ENCODE assay signal across 13 cellular contexts in genomic region chr1:159077657-159077961, GRCh38. TPM values are rescaled to one million over a fixed set of nuclear protein-coding genes. Genes with fewer than 3 reads are reported as not detected.
DNase-seq lines count a peak whose midpoint lies in the region; ATAC-seq, FAIRE-seq and TF ChIP-seq lines count a peak whose summit lies in the region.
"Had no signal": no experiment of that assay in that cellular context is flagged by ENCODE, and none has a peak within 500 bp of the region (broad histone marks: within the 10 kb centered on the region; RNA-seq: fewer than 3 reads in every experiment).

No MANE protein-coding gene starts in this region.

- H3K27ac Mint-ChIP-seq in activated naive CD4-positive, alpha-beta T cell treated with anti-CD3 and anti-CD28 coated beads, Interleukin-2, amount 10 ng/mL, durations not matched to agents 7 days and 5 days: peak overlapping the region; percentile 99

- H2AFZ ChIP-seq in PC-3 (ENCODE audit: low read length): peak overlapping the region; percentile 56

- intact Hi-C loops in PC-3 (cut with micrococcal nuclease): loop anchor here (10.0 kb wide), 1 partner anchor 543 kb away; no protein-coding TSS in a partner anchor
- intact Hi-C loops in stomach (cut with DNase I; ENCODE audit: low total_unique reads): loop anchor here (10.0 kb wide), 1 partner anchor 873 kb away; no protein-coding TSS in a partner anchor

- H3K4me2 ChIP-seq in PC-3 (ENCODE audit: low read length): 0 out of 2 replicates have a peak overlapping the region, but pooled peaks have one; percentile 53

- CTCF ChIA-PET in activated naive CD4-positive, alpha-beta T cell treated with anti-CD3 and anti-CD28 coated beads, Interleukin-2, amount 10 ng/mL, durations not matched to agents 7 days and 5 days (lab: Charles Lee): interaction anchor here (1.3 to 4.1 kb wide), 3 partner anchors 11 to 79 kb away, joined by 3 to 36 read pairs (median 8); no protein-coding TSS in a partner anchor
- CTCF ChIA-PET in PC-3 (lab: Charles Lee): no interaction called here

- H3K27me3 Mint-ChIP-seq in activated naive CD4-positive, alpha-beta T cell treated with anti-CD3 and anti-CD28 coated beads, Interleukin-2, amount 10 ng/mL, durations not matched to agents 7 days and 5 days: peaks cover 4% of the 10 kb centered on the region

- H3K4me1 ChIP-seq in PC-3 (ENCODE audit: insufficient read depth, low read length): peaks cover 6% of the 10 kb centered on the region
- peaks cover 16% of the 10 kb centered on the region for H3K4me1 ChIP-seq in effector memory CD4-positive, alpha-beta T cell (ENCODE audit: control insufficient read depth, insufficient read depth, low read length, poor library complexity, severe bottlenecking)
- no peaks in the 10 kb centered on the region for H3K4me1 ChIP-seq in stomach

- H3K27me3 ChIP-seq in PC-3 (ENCODE audit: low read length): peaks cover 48% of the 10 kb centered on the region
- H3K27me3 ChIP-seq in effector memory CD4-positive, alpha-beta T cell (replicated peaks; ENCODE audit: control insufficient read depth, insufficient read depth, low read length, poor library complexity, severe bottlenecking): no peaks in the 10 kb centered on the region
- no peaks in the 10 kb centered on the region for H3K27me3 ChIP-seq in stomach
- H3K27me3 ChIP-seq: brain microvascular endothelial cell had no signal

- no peak overlapping the region for H3K27ac ChIP-seq in PC-3 (ENCODE audit: low read length)
- peak overlapping the region; percentile 84 for H3K27ac ChIP-seq in effector memory CD4-positive, alpha-beta T cell (ENCODE audit: insufficient read depth, low read length, poor library complexity, severe bottlenecking)
- peak overlapping the region in 4 of 5 donors; percentile 6 to 84 (median 58) for H3K27ac ChIP-seq in stomach
- H3K27ac ChIP-seq: brain microvascular endothelial cell had no signal

- no peaks in the 10 kb centered on the region for H3K9me3 Mint-ChIP-seq in activated naive CD4-positive, alpha-beta T cell treated with anti-CD3 and anti-CD28 coated beads, Interleukin-2, amount 10 ng/mL, durations not matched to agents 7 days and 5 days

- no peaks in the 10 kb centered on the region for H3K36me3 Mint-ChIP-seq in activated naive CD4-positive, alpha-beta T cell treated with anti-CD3 and anti-CD28 coated beads, Interleukin-2, amount 10 ng/mL, durations not matched to agents 7 days and 5 days

- no peak for DNase-seq in activated naive CD4-positive, alpha-beta T cell treated with anti-CD3 and anti-CD28 coated beads, Interleukin-2, amount 10 ng/mL, durations not matched to agents 7 days and 5 days
- no peak for DNase-seq in activated naive CD4-positive, alpha-beta T cell treated with anti-CD3 and anti-CD28 coated beads, Interleukin-2, amount 50 U/mL, for 16 hours
- DNase-seq in PC-3: no peak
- DNase-seq in effector memory CD4-positive, alpha-beta T cell: no peak
- DNase-seq in stomach: no peak
- DNase-seq in stimulated activated CD4-positive, alpha-beta T cell treated with anti-CD3 and anti-CD28 coated beads, Interleukin-2, amount 100 ng/mL, for 48 hours: no peak
- no peak for DNase-seq in HTR-8/SVneo (ENCODE audit: insufficient read length, low spot score)
- DNase-seq: brain microvascular endothelial cell, DMS53, NCI-H187, NCI-H748 treated with DMSO at 0.1 percent for 48 hours had no signal

- no peaks in the 10 kb centered on the region for H4K20me1 ChIP-seq in PC-3 (ENCODE audit: low read length)

- H3K36me3 ChIP-seq in PC-3 (ENCODE audit: low read depth, low read length) (no peaks in the 10 kb centered on the region), stomach (no peaks in the 10 kb centered on the region)
- no peaks in the 10 kb centered on the region for H3K36me3 ChIP-seq in effector memory CD4-positive, alpha-beta T cell (ENCODE audit: control insufficient read depth, insufficient read depth, low read length)
- H3K36me3 ChIP-seq: brain microvascular endothelial cell had no signal

- POLR2A ChIA-PET in PC-3 (lab: Charles Lee; ENCODE audit: unreplicated experiment): no interaction called here

- no TSS peak for BruUV-seq in PC-3 (replicated peaks; lab: Mats Ljungman, UMichigan)

- no peak for TF ChIP-seq CTCF in PC-3 (conservative IDR thresholded peaks at IDR 0.05; ENCODE audit: low read depth, low read length)
- no peak for TF ChIP-seq CTCF in stomach (IDR thresholded peaks at IDR 0.05)

- H3K9me3 ChIP-seq in PC-3 (ENCODE audit: low read length) (no peaks in the 10 kb centered on the region), stomach (no peaks in the 10 kb centered on the region)
- no peaks in the 10 kb centered on the region for H3K9me3 ChIP-seq in effector memory CD4-positive, alpha-beta T cell (ENCODE audit: control insufficient read depth, low read length)

- no peak for ATAC-seq in PC-3
- ATAC-seq in GM19351 (IDR thresholded peaks at IDR 0.05; ENCODE audit: unreplicated experiment): no peak

- peaks cover 31% of the 10 kb centered on the region for H3K4me1 Mint-ChIP-seq in activated naive CD4-positive, alpha-beta T cell treated with anti-CD3 and anti-CD28 coated beads, Interleukin-2, amount 10 ng/mL, durations not matched to agents 7 days and 5 days

- WGBS in stomach, 5 donors: 85 to 96% (median 88%) methylated on average over 1 of the region's 1 CpG

- H3K4me3 Mint-ChIP-seq in activated naive CD4-positive, alpha-beta T cell treated with anti-CD3 and anti-CD28 coated beads, Interleukin-2, amount 10 ng/mL, durations not matched to agents 7 days and 5 days: no peak overlapping the region

- H3F3A ChIP-seq in PC-3 (ENCODE audit: low read length, unreplicated experiment): no peaks in the 10 kb centered on the region

- H3K9me2 ChIP-seq in PC-3 (replicated peaks; ENCODE audit: low read length): no peaks in the 10 kb centered on the region

- H3K4me3 ChIP-seq in PC-3 (ENCODE audit: low read length) (no peak overlapping the region), stomach (no peak overlapping the region)
- no peak overlapping the region for H3K4me3 ChIP-seq in effector memory CD4-positive, alpha-beta T cell (ENCODE audit: insufficient read depth, low read depth, low read length, poor library complexity, severe bottlenecking)

- no peak overlapping the region for H3K9ac ChIP-seq in PC-3 (ENCODE audit: low read length)

- TF ChIP-seq EP300 in stomach (IDR thresholded peaks at IDR 0.05): no peak

- TF ChIP-seq POLR2A in stomach (IDR thresholded peaks at IDR 0.05): no peak

- H3K79me2 ChIP-seq in PC-3 (ENCODE audit: low read length): no peaks in the 10 kb centered on the region

- no peak for FAIRE-seq in HTR-8/SVneo (lab: Jason Lieb, UNC)

RNA-seq across cellular contexts. Expression of gene AIM2, which starts 1.0 kb away (rescaled TPM):
- total RNA-seq in PC-3 (2014; rRNA removed): not detected in 2 replicates
- total RNA-seq in stomach: 1 to 10 TPM in 2 of 5 donors, not detected in 3; 1.6 to 4.4 TPM
- polyA plus RNA-seq in stomach: 1 to 10 TPM in 1 of 3 donors, under 1 TPM in 1, not detected in 1; 0.50 to 1.7 TPM
- total RNA-seq: renal cortical epithelial cell had no signal
